ENCODE assay signal across 1 cellular context in the genomic region with DNA sequence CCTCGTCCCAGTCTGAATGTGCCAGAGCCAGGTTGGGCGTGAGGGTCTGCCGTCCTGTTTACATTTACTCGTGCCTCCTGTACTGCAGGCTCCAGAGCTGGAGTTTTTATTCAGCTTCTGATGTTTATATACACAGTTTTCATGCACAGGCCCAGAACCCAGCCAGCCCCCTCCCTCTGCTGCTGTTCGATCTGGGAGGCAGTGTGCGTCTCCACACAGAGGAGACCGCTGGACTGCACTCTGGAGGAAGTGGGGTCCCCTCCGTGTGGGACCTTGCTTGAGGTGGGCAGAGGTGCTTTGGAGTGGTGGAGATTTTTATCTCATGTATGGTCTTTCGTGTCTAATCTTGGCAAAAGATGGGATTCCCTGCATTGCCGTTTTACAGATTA.
TF ChIP-seq lines count a peak whose summit lies in the region.

No MANE protein-coding gene starts in this region.

TF ChIP-seq in SK-N-SH treated with all-trans-retinoic acid at 6 μM for 48 hours, 23 proteins besides CTCF, POLR2A, EP300 and RAD21 (continued from another document):
- TF ChIP-seq, protein P1, sequence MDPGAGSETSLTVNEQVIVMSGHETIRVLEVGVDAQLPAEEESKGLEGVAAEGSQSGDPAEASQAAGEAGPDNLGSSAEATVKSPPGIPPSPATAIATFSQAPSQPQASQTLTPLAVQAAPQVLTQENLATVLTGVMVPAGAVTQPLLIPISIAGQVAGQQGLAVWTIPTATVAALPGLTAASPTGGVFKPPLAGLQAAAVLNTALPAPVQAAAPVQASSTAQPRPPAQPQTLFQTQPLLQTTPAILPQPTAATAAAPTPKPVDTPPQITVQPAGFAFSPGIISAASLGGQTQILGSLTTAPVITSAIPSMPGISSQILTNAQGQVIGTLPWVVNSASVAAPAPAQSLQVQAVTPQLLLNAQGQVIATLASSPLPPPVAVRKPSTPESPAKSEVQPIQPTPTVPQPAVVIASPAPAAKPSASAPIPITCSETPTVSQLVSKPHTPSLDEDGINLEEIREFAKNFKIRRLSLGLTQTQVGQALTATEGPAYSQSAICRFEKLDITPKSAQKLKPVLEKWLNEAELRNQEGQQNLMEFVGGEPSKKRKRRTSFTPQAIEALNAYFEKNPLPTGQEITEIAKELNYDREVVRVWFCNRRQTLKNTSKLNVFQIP (CRISPR knock-in tag; IDR thresholded peaks at IDR 0.05; ENCODE audit: borderline replicate concordance, low read depth), result no peak
- TF ChIP-seq ARNTL (CRISPR knock-in tag; IDR thresholded peaks at IDR 0.05; ENCODE audit: borderline replicate concordance, low read depth) (no peak), CSDC2 (CRISPR knock-in tag; IDR thresholded peaks at IDR 0.05) (no peak), ISL1 (CRISPR knock-in tag; IDR thresholded peaks at IDR 0.05) (no peak), PPARA (CRISPR knock-in tag; IDR thresholded peaks at IDR 0.05; ENCODE audit: borderline replicate concordance) (no peak), ESRRG (CRISPR knock-in tag; IDR thresholded peaks at IDR 0.05) (no peak)
